In genomic region chr15:60727661-60728060, GRCh38 we compare ENCODE assay signal across 25 cellular contexts.
"Had no signal": no experiment of that assay in that cellular context is flagged by ENCODE, and none has a peak within 500 bp of the region (broad histone marks: within the 10 kb centered on the region; RNA-seq: fewer than 3 reads in every experiment).

No MANE protein-coding gene starts in this region.

- H3K4me2 ChIP-seq: smooth muscle cell had no signal

- H3K27ac ChIP-seq: colonic mucosa, epithelial cell of prostate, gastrocnemius medialis, lower lobe of right lung, neutrophil, pancreas, suprapubic skin had no signal

- ATAC-seq: esophagus mucosa; gastrocnemius medialis; left ventricle myocardium superior; lower lobe of right lung; naive thymus-derived CD8-positive, alpha-beta T cell; pancreas; sciatic nerve; stimulated activated naive CD8-positive, alpha-beta T cell treated with anti-CD3 and anti-CD28 coated beads, Interleukin-15, amount 100 ng/mL, for 72 hours had no signal

- H3K4me3 ChIP-seq: colonic mucosa, gastrocnemius medialis, lower lobe of right lung, pancreas, smooth muscle cell, suprapubic skin had no signal

- H3K27me3 ChIP-seq: colonic mucosa, gastrocnemius medialis, neutrophil, pancreas, suprapubic skin had no signal

- H3K9me3 ChIP-seq: colonic mucosa, gastrocnemius medialis, lower lobe of right lung, neutrophil, pancreas, suprapubic skin had no signal

- DNase-seq: colonic mucosa; effector CD8-positive, alpha-beta T cell; endodermal cell; foreskin fibroblast; gastrocnemius medialis; head of caudate nucleus; left ventricle myocardium superior; lower lobe of right lung; naive thymus-derived CD8-positive, alpha-beta T cell; nephron progenitor cell; pancreas; stimulated activated CD4-positive, alpha-beta T cell treated with anti-CD3 and anti-CD28 coated beads, Interleukin-12 subunit alpha, Interleukin-12 subunit beta, amount 100 ng/mL, for 4 hours; stimulated activated CD4-positive, alpha-beta T cell treated with anti-CD3 and anti-CD28 coated beads, Interleukin-1b, Interleukin-23, amount 100 ng/mL, for 48 hours; stimulated activated CD4-positive, alpha-beta T cell treated with anti-CD3 and anti-CD28 coated beads, Interleukin-4, amount 100 ng/mL, for 1 hour; stimulated activated CD8-positive, alpha-beta memory T cell treated with anti-CD3 and anti-CD28 coated beads, Interleukin-4, amount 100 ng/mL, for 48 hours; stimulated activated naive CD4-positive, alpha-beta T cell; stimulated activated naive CD8-positive, alpha-beta T cell treated with anti-CD3 and anti-CD28 coated beads, Interleukin-15, amount 100 ng/mL, for 72 hours; trophoblast cell had no signal

- H3K36me3 ChIP-seq: colonic mucosa, gastrocnemius medialis, lower lobe of right lung, neutrophil, pancreas, suprapubic skin had no signal

- H3K4me1 ChIP-seq: colonic mucosa, lower lobe of right lung, pancreas, suprapubic skin had no signal

- FAIRE-seq: keratinocyte, pancreas had no signal
